In the genomic region with DNA sequence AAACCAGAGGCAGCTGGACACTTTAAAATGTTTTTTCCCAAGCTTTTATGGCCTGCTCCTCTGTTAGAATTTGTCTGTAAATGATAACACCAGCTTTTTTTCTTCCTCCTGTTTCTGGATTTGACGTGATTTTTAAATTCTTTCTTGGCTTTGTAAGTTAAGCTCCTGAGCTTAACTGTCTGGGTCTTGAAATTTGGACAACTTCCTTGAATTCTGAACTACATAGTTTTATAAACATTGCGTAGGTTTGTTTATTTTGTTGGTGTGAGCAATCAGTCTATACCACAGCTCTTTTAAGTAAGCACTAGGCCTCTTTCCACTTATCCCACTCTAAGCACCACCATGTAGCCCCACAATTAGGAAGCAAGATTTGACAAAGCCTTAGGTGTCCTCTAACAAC, we compare ENCODE assay signal across 22 cellular contexts.
DNase-seq lines count a peak whose midpoint lies in the region; ATAC-seq and TF ChIP-seq lines count a peak whose summit lies in the region.
"Had no signal": no experiment of that assay in that cellular context is flagged by ENCODE, and none has a peak within 500 bp of the region (broad histone marks: within the 10 kb centered on the region; RNA-seq: fewer than 3 reads in every experiment).

No MANE protein-coding gene starts in this region.

- H3K9me3 ChIP-seq in hepatocyte (ENCODE audit: low read depth), result no peaks in the 10 kb centered on the region
- peaks cover 0 to 9% (median 5%) of the 10 kb centered on the region in 4 donors for H3K9me3 ChIP-seq in stomach
- H3K9me3 ChIP-seq: body of pancreas, colonic mucosa, SJCRH30 had no signal

- H3K4me3 ChIP-seq in cardiac fibroblast (replicated peaks in 1 of 2; ENCODE audit: low read depth in 2 of 2, low read length in 2 of 2) (no peak overlapping the region), hepatocyte (no peak overlapping the region), stomach (no peak overlapping the region)
- H3K4me3 ChIP-seq: BLaER1, body of pancreas, colonic mucosa, mucosa of descending colon, SJCRH30 had no signal

- no peak overlapping the region for H3K4me2 ChIP-seq in hepatocyte
- H3K4me2 ChIP-seq: BLaER1 had no signal

- H4K20me1 ChIP-seq in hepatocyte (ENCODE audit: insufficient read depth, poor library complexity, severe bottlenecking), result no peaks in the 10 kb centered on the region
- H4K20me1 ChIP-seq: BLaER1 had no signal

- TF ChIP-seq CTCF in cardiac fibroblast (IDR thresholded peaks at IDR 0.05; ENCODE audit: low read depth, low read length), result no peak
- no peak for TF ChIP-seq CTCF in hepatocyte (IDR thresholded peaks at IDR 0.05; ENCODE audit: poor library complexity)
- no peak for TF ChIP-seq CTCF in stomach (IDR thresholded peaks at IDR 0.05)

- no peak overlapping the region for H2AFZ ChIP-seq in hepatocyte

- no peak for TF ChIP-seq EP300 in stomach (IDR thresholded peaks at IDR 0.05)

- H3K27ac ChIP-seq in hepatocyte (peak overlapping the region; percentile 75), stomach (peak overlapping the region in 4 of 5 donors; percentile 14 to 43 (median 27))
- H3K27ac ChIP-seq: BLaER1, body of pancreas, colonic mucosa, SJCRH30 had no signal

- H3K9me2 ChIP-seq in hepatocyte (replicated peaks; ENCODE audit: insufficient read depth), result no peaks in the 10 kb centered on the region

- DNase-seq in HCEC 1CT (peak; percentile 64), cardiac fibroblast (ENCODE audit: low read depth in 2 of 2) (peak; percentile 9 to 16), hepatocyte (ENCODE audit: low spot score) (no peak), stomach (no peak), GDM1 (lab: John Stamatoyannopoulos, UW) (no peak)
- DNase-seq in effector CD8-positive, alpha-beta T cell (lab: John Stamatoyannopoulos, UW), result no peak
- DNase-seq: ACHN; activated CD4-positive, alpha-beta memory T cell treated with anti-CD3 and anti-CD28 coated beads for 36 hours; activated effector memory CD4-positive, alpha-beta T cell treated with Interleukin-2 at 50 U/mL for 16 hours; activated naive CD8-positive, alpha-beta T cell treated with anti-CD3 and anti-CD28 coated beads, Interleukin-2, amount 10 ng/mL, durations not matched to agents 7 days and 5 days; body of pancreas; colonic mucosa; endodermal cell; mucosa of descending colon; NCI-H1417; NCI-H2081; NCI-H226; SJCRH30; T-cell had no signal

- peaks cover 14% of the 10 kb centered on the region for H3K4me1 ChIP-seq in hepatocyte (ENCODE audit: insufficient read depth)
- H3K4me1 ChIP-seq in stomach, result peaks cover 0 to 15% (median 7%) of the 10 kb centered on the region in 4 donors
- H3K4me1 ChIP-seq: colonic mucosa, SJCRH30 had no signal

- no peaks in the 10 kb centered on the region for H3K36me3 ChIP-seq in hepatocyte (replicated peaks; ENCODE audit: insufficient read depth, low read depth)
- H3K36me3 ChIP-seq in stomach, result no peaks in the 10 kb centered on the region
- H3K36me3 ChIP-seq: BLaER1, colonic mucosa, SJCRH30 had no signal

- H3K27me3 ChIP-seq in hepatocyte (no peaks in the 10 kb centered on the region), stomach (no peaks in the 10 kb centered on the region)
- H3K27me3 ChIP-seq: BLaER1, body of pancreas, colonic mucosa, SJCRH30 had no signal

- ATAC-seq in GM18502 (IDR thresholded peaks at IDR 0.05; ENCODE audit: poor library complexity, unreplicated experiment) (no peak), GM21447 (IDR thresholded peaks at IDR 0.05; ENCODE audit: unreplicated experiment) (no peak)
- ATAC-seq: body of pancreas, mucosa of descending colon, T-cell had no signal

- no peak for TF ChIP-seq POLR2A in stomach (IDR thresholded peaks at IDR 0.05)

- 42% methylated on average over 2 of the region's 2 CpGs for WGBS in hepatocyte (ENCODE audit: low lambda C conversion rate, missing lambda C conversion rate)
- WGBS in stomach, 5 donors, result 41 to 65% (median 57%) methylated on average over 2 of the region's 2 CpGs

- no peaks in the 10 kb centered on the region for H3K79me2 ChIP-seq in hepatocyte

- intact Hi-C loops in stomach (cut with DNase I; ENCODE audit: low total_unique reads), result no loop called here

Comparison
In these comparisons a context has a peak if more than half of its experiments do, and no peak if none do; other contexts are left out.
1. DNase-seq: peak in HCEC 1CT (single experiment) and cardiac fibroblast (2 of 2); none in hepatocyte (single experiment), stomach (single experiment), effector CD8-positive, alpha-beta T cell (single experiment) and GDM1 (single experiment).